In genomic region chr2:136572335-136572734, GRCh38 we compare ENCODE assay signal across 15 cellular contexts.
"Had no signal": no experiment of that assay in that cellular context is flagged by ENCODE, and none has a peak within 500 bp of the region (broad histone marks: within the 10 kb centered on the region; RNA-seq: fewer than 3 reads in every experiment).

No MANE protein-coding gene starts in this region.

- H3K4me3 ChIP-seq: cardiac muscle cell, lower lobe of right lung, sigmoid colon had no signal

- H3K27me3 ChIP-seq: cardiac muscle cell, sigmoid colon had no signal

- DNase-seq: activated CD4-positive, alpha-beta T cell treated with anti-CD3 and anti-CD28 coated beads for 36 hours; activated CD4-positive, alpha-beta T cell treated with anti-CD3 and anti-CD28 coated beads, Interleukin-2, amount 50 U/mL, for 48 hours; activated gamma-delta T cell treated with Interleukin-2 at 50 U/mL for 16 hours; activated T-cell treated with anti-CD3 and anti-CD28 coated beads for 4 hours; endodermal cell; foreskin fibroblast; immature natural killer cell; lower lobe of right lung; nephron progenitor cell; sigmoid colon; stimulated activated naive B cell treated with anti-CD40 and anti-IgM and Interleukin-4, amounts not matched to agents 10 μg/mL and 1 μg/mL and 100 μg/mL, for 72 hours; SW 1271 had no signal

- H3K27ac ChIP-seq: cardiac muscle cell, epithelial cell of prostate, lower lobe of right lung, sigmoid colon had no signal

- H3K4me1 ChIP-seq: lower lobe of right lung, sigmoid colon had no signal

- ATAC-seq: activated CD4-positive, alpha-beta T cell treated with anti-CD3 and anti-CD28 coated beads for 36 hours; activated naive CD4-positive, alpha-beta T cell treated with anti-CD3 and anti-CD28 coated beads, Interleukin-2, amount 50 U/mL, for 72 hours; lower lobe of right lung; stimulated activated naive B cell treated with anti-CD40 and anti-IgM and Interleukin-4, amounts not matched to agents 10 μg/mL and 1 μg/mL and 100 μg/mL, for 72 hours had no signal
